12 cellular contexts compared by ENCODE assay signal in genomic region chr12:12734054-12734453, GRCh38. TPM values are rescaled to one million over a fixed set of nuclear protein-coding genes. Genes with fewer than 3 reads are reported as not detected.
DNase-seq lines count a peak whose midpoint lies in the region; ATAC-seq and TF ChIP-seq lines count a peak whose summit lies in the region.
"Had no signal": no experiment of that assay in that cellular context is flagged by ENCODE, and none has a peak within 500 bp of the region (broad histone marks: within the 10 kb centered on the region; RNA-seq: fewer than 3 reads in every experiment).

No MANE protein-coding gene starts in this region.

- H3K27ac ChIP-seq in fibroblast of lung (ENCODE audit: insufficient read depth, low read length) = peak overlapping the region; percentile 88
- peak overlapping the region; percentile 33 to 69 (median 57) for H3K27ac ChIP-seq in gastrocnemius medialis

- no peaks in the 10 kb centered on the region for H3K36me3 ChIP-seq in fibroblast of lung (ENCODE audit: control insufficient read depth, insufficient read depth, low read length)
- no peaks in the 10 kb centered on the region for H3K36me3 ChIP-seq in gastrocnemius medialis
- H3K36me3 ChIP-seq: HAP-1, heart right ventricle had no signal

- intact Hi-C loops in gastrocnemius medialis (cut with DNase I; ENCODE audit: low total_unique reads) = no loop called here
- intact Hi-C loops in sciatic nerve (cut with DNase I) = no loop called here

- H3K4me2 ChIP-seq in fibroblast of lung (ENCODE audit: extremely low read depth, insufficient read depth, low read length) = peak overlapping the region; percentile 84

- no peaks in the 10 kb centered on the region for H4K20me1 ChIP-seq in fibroblast of lung (ENCODE audit: control insufficient read depth, extremely low read depth, insufficient read depth, low read length)

- H3K9me3 ChIP-seq in fibroblast of lung (ENCODE audit: control insufficient read depth, insufficient read depth, low read depth, low read length) (no peaks in the 10 kb centered on the region), gastrocnemius medialis (no peaks in the 10 kb centered on the region)
- H3K9me3 ChIP-seq: HAP-1, heart right ventricle had no signal

- TF ChIP-seq POLR2A in gastrocnemius medialis (IDR thresholded peaks at IDR 0.05) = no peak

- H3K9ac ChIP-seq in fibroblast of lung (ENCODE audit: insufficient read depth, low read length) = no peak overlapping the region

- TF ChIP-seq CTCF in fibroblast of lung (conservative IDR thresholded peaks at IDR 0.05 in 1 of 2, IDR thresholded peaks at IDR 0.05 in 1 of 2; ENCODE audit: low read depth in 1 of 2, low read length in 2 of 2) (no peak), gastrocnemius medialis (IDR thresholded peaks at IDR 0.05 in 4 of 5, conservative IDR thresholded peaks at IDR 0.05 in 1 of 5) (no peak)

- peak; percentile 61 for DNase-seq in GM04503 (ENCODE audit: low read depth)
- DNase-seq in fibroblast of lung (ENCODE audit: low read depth in 2 of 2) = peak; percentile 66 to 75
- no peak for DNase-seq in gastrocnemius medialis
- no peak for DNase-seq in sciatic nerve (ENCODE audit: low spot score)
- DNase-seq in GDM1 (lab: John Stamatoyannopoulos, UW) = no peak
- DNase-seq: activated T-cell treated with anti-CD3 and anti-CD28 coated beads for 4 hours; cerebellar nuclear complex; heart right ventricle; stimulated activated naive B cell treated with anti-CD40 and anti-IgM and Interleukin-4, amounts not matched to agents 10 μg/mL and 1 μg/mL and 100 μg/mL, for 72 hours had no signal

- H3K4me3 ChIP-seq in fibroblast of lung (replicated peaks in 1 of 4; ENCODE audit: control extremely low read depth in 1 of 4, insufficient read depth in 1 of 4, low read depth in 3 of 4, low read length in 4 of 4) (no peak overlapping the region), gastrocnemius medialis (no peak overlapping the region)
- H3K4me3 ChIP-seq: HAP-1, heart right ventricle had no signal

- H3K4me1 ChIP-seq in fibroblast of lung (ENCODE audit: control insufficient read depth, extremely low read depth, insufficient read depth, low read length) (peaks cover 19% of the 10 kb centered on the region), gastrocnemius medialis (peaks cover 0 to 11% of the 10 kb centered on the region in 2 donors)

- ATAC-seq in SK-N-SH treated with all-trans-retinoic acid at 6 μM for 48 hours (peak; percentile 53), gastrocnemius medialis (no peak), sciatic nerve (no peak), HG03521 (IDR thresholded peaks at IDR 0.05; ENCODE audit: unreplicated experiment) (no peak)
- ATAC-seq: stimulated activated naive B cell treated with anti-CD40 and anti-IgM and Interleukin-4, amounts not matched to agents 10 μg/mL and 1 μg/mL and 100 μg/mL, for 72 hours had no signal

- H2AFZ ChIP-seq in fibroblast of lung (ENCODE audit: low read length) = no peak overlapping the region

- H3K27me3 ChIP-seq in fibroblast of lung (ENCODE audit: control insufficient read depth, insufficient read depth, low read length) = no peaks in the 10 kb centered on the region
- no peaks in the 10 kb centered on the region for H3K27me3 ChIP-seq in gastrocnemius medialis
- H3K27me3 ChIP-seq: heart right ventricle had no signal

- in situ Hi-C loops in gastrocnemius medialis (cut with MboI; ENCODE audit: low sequenced_read_pairs in 4 of 4) = no loop called here

- peaks cover 43% of the 10 kb centered on the region for H3K79me2 ChIP-seq in fibroblast of lung (ENCODE audit: control insufficient read depth, insufficient read depth, low read length)

TF ChIP-seq in SK-N-SH treated with all-trans-retinoic acid at 6 μM for 48 hours, 23 proteins besides CTCF, POLR2A, EP300 and RAD21:
- TF ChIP-seq OSR1 (CRISPR knock-in tag; IDR thresholded peaks at IDR 0.05) (no peak), SNAI2 (CRISPR knock-in tag; IDR thresholded peaks at IDR 0.05) (no peak), CSDC2 (CRISPR knock-in tag; IDR thresholded peaks at IDR 0.05) (no peak), ZC3H10 (CRISPR knock-in tag; IDR thresholded peaks at IDR 0.05) (no peak), ZNF8 (CRISPR knock-in tag; IDR thresholded peaks at IDR 0.05) (no peak), GLIS3 (CRISPR knock-in tag; IDR thresholded peaks at IDR 0.05) (no peak), CSRNP3 (CRISPR knock-in tag; IDR thresholded peaks at IDR 0.05) (no peak), PATZ1 (CRISPR knock-in tag; IDR thresholded peaks at IDR 0.05; ENCODE audit: borderline replicate concordance) (no peak), ZFP30 (CRISPR knock-in tag; IDR thresholded peaks at IDR 0.05) (no peak), BACH2 (CRISPR knock-in tag; IDR thresholded peaks at IDR 0.05; ENCODE audit: borderline replicate concordance) (no peak), ESRRG (CRISPR knock-in tag; IDR thresholded peaks at IDR 0.05) (no peak)

RNA-seq across cellular contexts. Expression of gene CDKN1B, which starts 16.9 kb away (rescaled TPM):
- total RNA-seq in fibroblast of lung = 50.9 and 58.0 TPM in 2 replicates
- 12.6 and 21.4 TPM in 2 replicates for polyA plus RNA-seq in fibroblast of lung
- polyA plus RNA-seq in fibroblast of lung (2012) = 16.7 and 28.0 TPM in 2 replicates
- polyA minus RNA-seq in fibroblast of lung (ENCODE audit: low replicate concordance) = 0.89 and 2.8 TPM in 2 replicates
- 10 to 100 TPM; 43.6 to 76.4 (median 56.6) TPM for total RNA-seq in gastrocnemius medialis
- total RNA-seq in sciatic nerve = 110 TPM

RNA-seq across cellular contexts. Expression of gene GPR19, which starts 38.1 kb away (rescaled TPM):
- not detected in 2 replicates for total RNA-seq in fibroblast of lung
- 0.24 and 0.35 TPM in 2 replicates for polyA plus RNA-seq in fibroblast of lung
- 0.20 and 0.36 TPM in 2 replicates for polyA plus RNA-seq in fibroblast of lung (2012)
- not detected in 2 replicates for polyA minus RNA-seq in fibroblast of lung (ENCODE audit: low replicate concordance)
- not detected for total RNA-seq in gastrocnemius medialis
- total RNA-seq in sciatic nerve = 0.62 TPM

RNA-seq across cellular contexts. Expression of gene APOLD1, which starts 51.4 kb away (rescaled TPM):
- total RNA-seq in fibroblast of lung (1.5 and 3.1 TPM in 2 replicates), gastrocnemius medialis (10 to 100 TPM; 25.8 to 73.7 (median 67.7) TPM), sciatic nerve (41.1 TPM)
- 2.7 and 3.2 TPM in 2 replicates for polyA plus RNA-seq in fibroblast of lung
- polyA plus RNA-seq in fibroblast of lung (2012) = 2.2 and 2.3 TPM in 2 replicates
- polyA minus RNA-seq in fibroblast of lung (ENCODE audit: low replicate concordance) = 1.6 and 2.0 TPM in 2 replicates

Comparison
In these comparisons a context has a peak if more than half of its experiments do, and no peak if none do; other contexts are left out.
1. DNase-seq: peak in GM04503 (single experiment) and fibroblast of lung (2 of 2); none in gastrocnemius medialis (0 of 2), sciatic nerve (single experiment) and GDM1 (single experiment).